ENCODE assay signal across 1 cellular context in the genomic region with DNA sequence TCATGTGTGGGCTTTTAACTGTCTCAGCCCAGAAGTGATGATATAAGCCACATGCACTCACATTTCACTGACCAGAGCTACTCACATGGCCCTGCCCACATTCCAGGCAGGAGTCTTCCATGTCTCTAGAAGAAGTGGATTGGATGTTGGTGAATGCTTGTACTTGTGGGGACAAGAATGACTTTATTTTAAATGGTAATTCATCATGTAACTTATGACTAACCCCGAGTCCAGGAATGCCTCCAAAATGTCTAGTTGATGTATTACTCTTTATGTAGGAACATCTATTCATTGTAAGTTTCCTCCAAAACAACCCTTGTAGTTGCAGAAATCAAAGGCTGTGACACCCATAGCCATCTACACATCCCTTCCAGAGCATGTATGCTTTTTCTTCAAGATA.
TF ChIP-seq lines count a peak whose summit lies in the region.

No MANE protein-coding gene starts in this region.

TF ChIP-seq in SK-N-SH, 30 proteins besides CTCF, POLR2A, EP300 and RAD21 (continued from another document):
- TF ChIP-seq, protein P1, sequence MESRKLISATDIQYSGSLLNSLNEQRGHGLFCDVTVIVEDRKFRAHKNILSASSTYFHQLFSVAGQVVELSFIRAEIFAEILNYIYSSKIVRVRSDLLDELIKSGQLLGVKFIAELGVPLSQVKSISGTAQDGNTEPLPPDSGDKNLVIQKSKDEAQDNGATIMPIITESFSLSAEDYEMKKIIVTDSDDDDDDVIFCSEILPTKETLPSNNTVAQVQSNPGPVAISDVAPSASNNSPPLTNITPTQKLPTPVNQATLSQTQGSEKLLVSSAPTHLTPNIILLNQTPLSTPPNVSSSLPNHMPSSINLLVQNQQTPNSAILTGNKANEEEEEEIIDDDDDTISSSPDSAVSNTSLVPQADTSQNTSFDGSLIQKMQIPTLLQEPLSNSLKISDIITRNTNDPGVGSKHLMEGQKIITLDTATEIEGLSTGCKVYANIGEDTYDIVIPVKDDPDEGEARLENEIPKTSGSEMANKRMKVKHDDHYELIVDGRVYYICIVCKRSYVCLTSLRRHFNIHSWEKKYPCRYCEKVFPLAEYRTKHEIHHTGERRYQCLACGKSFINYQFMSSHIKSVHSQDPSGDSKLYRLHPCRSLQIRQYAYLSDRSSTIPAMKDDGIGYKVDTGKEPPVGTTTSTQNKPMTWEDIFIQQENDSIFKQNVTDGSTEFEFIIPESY (IDR thresholded peaks at IDR 0.05; ENCODE audit: borderline replicate concordance, low read depth), result 0 out of 2 replicates have a peak, but pooled peaks have one; percentile 47
- TF ChIP-seq CHD2 (IDR thresholded peaks at IDR 0.05; ENCODE audit: low read length, partially characterized antibody) (no peak), TEAD4 (IDR thresholded peaks at IDR 0.05; ENCODE audit: borderline replicate concordance, insufficient read depth) (peak; percentile 90), NRF1 (IDR thresholded peaks at IDR 0.05; ENCODE audit: low read depth, low read length) (no peak), FOXJ3 (CRISPR knock-in tag; IDR thresholded peaks at IDR 0.05) (no peak), RXRA (IDR thresholded peaks at IDR 0.05; ENCODE audit: borderline replicate concordance, low read depth) (no peak; the same call in 1 of the 2 replicates), FOSL2 (IDR thresholded peaks at IDR 0.05; ENCODE audit: borderline replicate concordance, low read depth) (peak; percentile 86), MEF2A (IDR thresholded peaks at IDR 0.05; ENCODE audit: borderline replicate concordance, low read depth) (peak; percentile 42; the same call in 1 of the 2 replicates), RCOR1 (IDR thresholded peaks at IDR 0.05; ENCODE audit: low read length) (no peak), YY1 (IDR thresholded peaks at IDR 0.05; ENCODE audit: low read depth) (peak; percentile 55; the same call in 1 of the 2 replicates), JUND (IDR thresholded peaks at IDR 0.05) (peak; percentile 92), TAF1 (IDR thresholded peaks at IDR 0.05; ENCODE audit: borderline replicate concordance, low read depth, low read length) (peak; percentile 37; the same call in 1 of the 2 replicates), TCF12 (IDR thresholded peaks at IDR 0.05) (peak; percentile 94), ELF1 (IDR thresholded peaks at IDR 0.05) (no peak), NFIC (IDR thresholded peaks at IDR 0.05; ENCODE audit: borderline replicate concordance) (peak; percentile 78), SMC3 (IDR thresholded peaks at IDR 0.05; ENCODE audit: low read depth, low read length) (no peak), FOXM1 (IDR thresholded peaks at IDR 0.05; ENCODE audit: low read depth) (peak; percentile 55; the same call in 1 of the 2 replicates), MXI1 (IDR thresholded peaks at IDR 0.05; ENCODE audit: low read depth, low read length) (no peak), POLR2AphosphoS5 (IDR thresholded peaks at IDR 0.05; ENCODE audit: low read depth, low read length) (0 out of 2 replicates have a peak, but pooled peaks have one; percentile 62), SIN3A (IDR thresholded peaks at IDR 0.05; ENCODE audit: borderline replicate concordance, low read depth, low read length) (no peak), RFX5 (IDR thresholded peaks at IDR 0.05; ENCODE audit: low read length) (no peak), GATA2 (CRISPR knock-in tag; IDR thresholded peaks at IDR 0.05) (no peak)
- TF ChIP-seq, protein P2, sequence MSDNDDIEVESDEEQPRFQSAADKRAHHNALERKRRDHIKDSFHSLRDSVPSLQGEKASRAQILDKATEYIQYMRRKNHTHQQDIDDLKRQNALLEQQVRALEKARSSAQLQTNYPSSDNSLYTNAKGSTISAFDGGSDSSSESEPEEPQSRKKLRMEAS (IDR thresholded peaks at IDR 0.05; ENCODE audit: low read depth), result peak; percentile 85
- TF ChIP-seq, protein P3, sequence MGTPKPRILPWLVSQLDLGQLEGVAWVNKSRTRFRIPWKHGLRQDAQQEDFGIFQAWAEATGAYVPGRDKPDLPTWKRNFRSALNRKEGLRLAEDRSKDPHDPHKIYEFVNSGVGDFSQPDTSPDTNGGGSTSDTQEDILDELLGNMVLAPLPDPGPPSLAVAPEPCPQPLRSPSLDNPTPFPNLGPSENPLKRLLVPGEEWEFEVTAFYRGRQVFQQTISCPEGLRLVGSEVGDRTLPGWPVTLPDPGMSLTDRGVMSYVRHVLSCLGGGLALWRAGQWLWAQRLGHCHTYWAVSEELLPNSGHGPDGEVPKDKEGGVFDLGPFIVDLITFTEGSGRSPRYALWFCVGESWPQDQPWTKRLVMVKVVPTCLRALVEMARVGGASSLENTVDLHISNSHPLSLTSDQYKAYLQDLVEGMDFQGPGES (IDR thresholded peaks at IDR 0.05; ENCODE audit: low read depth, low read length), result no peak
- TF ChIP-seq, protein P4, sequence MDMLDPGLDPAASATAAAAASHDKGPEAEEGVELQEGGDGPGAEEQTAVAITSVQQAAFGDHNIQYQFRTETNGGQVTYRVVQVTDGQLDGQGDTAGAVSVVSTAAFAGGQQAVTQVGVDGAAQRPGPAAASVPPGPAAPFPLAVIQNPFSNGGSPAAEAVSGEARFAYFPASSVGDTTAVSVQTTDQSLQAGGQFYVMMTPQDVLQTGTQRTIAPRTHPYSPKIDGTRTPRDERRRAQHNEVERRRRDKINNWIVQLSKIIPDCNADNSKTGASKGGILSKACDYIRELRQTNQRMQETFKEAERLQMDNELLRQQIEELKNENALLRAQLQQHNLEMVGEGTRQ (IDR thresholded peaks at IDR 0.05; ENCODE audit: borderline replicate concordance, low read depth, low read length), result no peak
- TF ChIP-seq, protein P5, sequence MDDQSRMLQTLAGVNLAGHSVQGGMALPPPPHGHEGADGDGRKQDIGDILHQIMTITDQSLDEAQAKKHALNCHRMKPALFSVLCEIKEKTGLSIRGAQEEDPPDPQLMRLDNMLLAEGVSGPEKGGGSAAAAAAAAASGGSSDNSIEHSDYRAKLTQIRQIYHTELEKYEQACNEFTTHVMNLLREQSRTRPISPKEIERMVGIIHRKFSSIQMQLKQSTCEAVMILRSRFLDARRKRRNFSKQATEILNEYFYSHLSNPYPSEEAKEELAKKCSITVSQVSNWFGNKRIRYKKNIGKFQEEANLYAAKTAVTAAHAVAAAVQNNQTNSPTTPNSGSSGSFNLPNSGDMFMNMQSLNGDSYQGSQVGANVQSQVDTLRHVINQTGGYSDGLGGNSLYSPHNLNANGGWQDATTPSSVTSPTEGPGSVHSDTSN (IDR thresholded peaks at IDR 0.05), result peak; percentile 99
- TF ChIP-seq, protein P6, sequence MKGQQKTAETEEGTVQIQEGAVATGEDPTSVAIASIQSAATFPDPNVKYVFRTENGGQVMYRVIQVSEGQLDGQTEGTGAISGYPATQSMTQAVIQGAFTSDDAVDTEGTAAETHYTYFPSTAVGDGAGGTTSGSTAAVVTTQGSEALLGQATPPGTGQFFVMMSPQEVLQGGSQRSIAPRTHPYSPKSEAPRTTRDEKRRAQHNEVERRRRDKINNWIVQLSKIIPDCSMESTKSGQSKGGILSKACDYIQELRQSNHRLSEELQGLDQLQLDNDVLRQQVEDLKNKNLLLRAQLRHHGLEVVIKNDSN (IDR thresholded peaks at IDR 0.05; ENCODE audit: borderline replicate concordance, low read depth), result no peak
- TF ChIP-seq, protein P7, sequence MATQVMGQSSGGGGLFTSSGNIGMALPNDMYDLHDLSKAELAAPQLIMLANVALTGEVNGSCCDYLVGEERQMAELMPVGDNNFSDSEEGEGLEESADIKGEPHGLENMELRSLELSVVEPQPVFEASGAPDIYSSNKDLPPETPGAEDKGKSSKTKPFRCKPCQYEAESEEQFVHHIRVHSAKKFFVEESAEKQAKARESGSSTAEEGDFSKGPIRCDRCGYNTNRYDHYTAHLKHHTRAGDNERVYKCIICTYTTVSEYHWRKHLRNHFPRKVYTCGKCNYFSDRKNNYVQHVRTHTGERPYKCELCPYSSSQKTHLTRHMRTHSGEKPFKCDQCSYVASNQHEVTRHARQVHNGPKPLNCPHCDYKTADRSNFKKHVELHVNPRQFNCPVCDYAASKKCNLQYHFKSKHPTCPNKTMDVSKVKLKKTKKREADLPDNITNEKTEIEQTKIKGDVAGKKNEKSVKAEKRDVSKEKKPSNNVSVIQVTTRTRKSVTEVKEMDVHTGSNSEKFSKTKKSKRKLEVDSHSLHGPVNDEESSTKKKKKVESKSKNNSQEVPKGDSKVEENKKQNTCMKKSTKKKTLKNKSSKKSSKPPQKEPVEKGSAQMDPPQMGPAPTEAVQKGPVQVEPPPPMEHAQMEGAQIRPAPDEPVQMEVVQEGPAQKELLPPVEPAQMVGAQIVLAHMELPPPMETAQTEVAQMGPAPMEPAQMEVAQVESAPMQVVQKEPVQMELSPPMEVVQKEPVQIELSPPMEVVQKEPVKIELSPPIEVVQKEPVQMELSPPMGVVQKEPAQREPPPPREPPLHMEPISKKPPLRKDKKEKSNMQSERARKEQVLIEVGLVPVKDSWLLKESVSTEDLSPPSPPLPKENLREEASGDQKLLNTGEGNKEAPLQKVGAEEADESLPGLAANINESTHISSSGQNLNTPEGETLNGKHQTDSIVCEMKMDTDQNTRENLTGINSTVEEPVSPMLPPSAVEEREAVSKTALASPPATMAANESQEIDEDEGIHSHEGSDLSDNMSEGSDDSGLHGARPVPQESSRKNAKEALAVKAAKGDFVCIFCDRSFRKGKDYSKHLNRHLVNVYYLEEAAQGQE (IDR thresholded peaks at IDR 0.05; ENCODE audit: low read depth, low read length), result 0 out of 2 replicates have a peak, but pooled peaks have one; percentile 32
TF ChIP-seq in SK-N-SH: peak in this region for 14.
